Comparison of ENCODE assay signal across 9 cellular contexts in genomic region chr17:81666342-81667191, GRCh38. TPM values are rescaled to one million over a fixed set of nuclear protein-coding genes. Genes with fewer than 3 reads are reported as not detected.
A peak's percentile ranks its signal among the peaks of the same experiment; 100 is the strongest.
DNase-seq lines count a peak whose midpoint lies in the region; ATAC-seq, FAIRE-seq and TF ChIP-seq lines count a peak whose summit lies in the region.
"Had no signal": no experiment of that assay in that cellular context is flagged by ENCODE, and none has a peak within 500 bp of the region (broad histone marks: within the 10 kb centered on the region; RNA-seq: fewer than 3 reads in every experiment).

TSS of gene CCDC137 (plus strand) at chr17:81666737. CDS start at chr17:81666767, 30 bp downstream.
TSS of gene OXLD1 (minus strand) at chr17:81666605. CDS start at chr17:81666577, 28 bp downstream.

- peak within 1 kb of the TSS; percentile 93 for H3K27ac Mint-ChIP-seq in central memory CD8-positive, alpha-beta T cell (ENCODE audit: low read depth)

- H3K27me3 Mint-ChIP-seq in central memory CD8-positive, alpha-beta T cell: no peaks in the 10 kb centered on the region

- DNase-seq in AG20443 (ENCODE audit: low spot score) (peak; percentile 98), NCI-H446 treated with DMSO at 0.1 percent for 48 hours (lab: John Stamatoyannopoulos, UW) (peak; percentile 87), keratinocyte (ENCODE audit: low read depth, low spot score) (peak; percentile 87)
- peak; percentile 82 to 84 for DNase-seq in central memory CD8-positive, alpha-beta T cell (ENCODE audit: low spot score in 2 of 2)
- DNase-seq in stimulated activated CD4-positive, alpha-beta T cell treated with anti-CD3 and anti-CD28 coated beads, Interleukin-12 subunit alpha, Interleukin-12 subunit beta, amount 100 ng/mL, for 48 hours (ENCODE audit: low read depth in 2 of 3, low spot score in 1 of 3): peak; percentile 89 to 92 (median 90)

- H3K27me3 ChIP-seq in keratinocyte (ENCODE audit: control insufficient read depth, extremely low read depth, insufficient read depth, low read length): no peaks in the 10 kb centered on the region

- H3K4me1 Mint-ChIP-seq in central memory CD8-positive, alpha-beta T cell: peaks cover 35% of the 10 kb centered on the region

- H3K79me2 ChIP-seq in keratinocyte (ENCODE audit: control insufficient read depth, insufficient read depth, low read length): peaks cover 44% of the 10 kb centered on the region

- peak within 1 kb of the TSS; percentile 85 for H3K4me3 Mint-ChIP-seq in central memory CD8-positive, alpha-beta T cell

- no peaks in the 10 kb centered on the region for H3K9me1 ChIP-seq in keratinocyte (ENCODE audit: control insufficient read depth, extremely low read depth, insufficient read depth, low read length)

- peaks cover 17 to 38% of the 10 kb centered on the region in 2 experiments for H3K36me3 ChIP-seq in keratinocyte (ENCODE audit: control insufficient read depth in 2 of 2, extremely low read depth in 1 of 2, insufficient read depth in 2 of 2, low read length in 2 of 2)

- peaks cover 25% of the 10 kb centered on the region for H3K4me1 ChIP-seq in keratinocyte (ENCODE audit: control insufficient read depth, extremely low read depth, insufficient read depth, low read length)

- dilution Hi-C loops in keratinocyte (cut with MboI; ENCODE audit: extremely low pct_ligation_motif_present, low sequenced_read_pairs): no loop called here

- FAIRE-seq in keratinocyte (lab: Jason Lieb, UNC): no peak
- FAIRE-seq: TTC549 had no signal

- TF ChIP-seq CTCF in keratinocyte (optimal IDR thresholded peaks at IDR 0.05 in 1 of 3, IDR thresholded peaks at IDR 0.05 in 1 of 3, conservative IDR thresholded peaks at IDR 0.05 in 1 of 3; ENCODE audit: extremely low read depth in 1 of 3, insufficient read depth in 2 of 3, low read length in 3 of 3): no peak

- H3K4me3 ChIP-seq in keratinocyte (ENCODE audit: control insufficient read depth in 2 of 3, extremely low read depth in 1 of 3, insufficient read depth in 2 of 3, low read depth in 1 of 3, low read length in 3 of 3): peak within 1 kb of the TSS; percentile 74 to 89 (median 83)

- ATAC-seq in GM19043 (IDR thresholded peaks at IDR 0.05; ENCODE audit: low read depth, unreplicated experiment) (peak; percentile 90), HG03354 (IDR thresholded peaks at IDR 0.05; ENCODE audit: poor library complexity, severe bottlenecking, unreplicated experiment) (peak; percentile 93)
- ATAC-seq in activated CD4-positive, CD25-positive, alpha-beta regulatory T cell treated with anti-CD3 and anti-CD28 coated beads, Interleukin-2, amount 50 U/mL, for 24 hours: peak; percentile 97 to 98
- peak; percentile 92 for ATAC-seq in central memory CD8-positive, alpha-beta T cell (replicated peaks; ENCODE audit: extremely low read depth, poor library complexity, severe bottlenecking)

- no peaks in the 10 kb centered on the region for H4K20me1 ChIP-seq in keratinocyte (ENCODE audit: control insufficient read depth, extremely low read depth, insufficient read depth, low read length)

- H3K4me2 ChIP-seq in keratinocyte (ENCODE audit: control insufficient read depth, extremely low read depth, insufficient read depth, low read depth, low read length): peak within 1 kb of the TSS; percentile 93

- no peaks in the 10 kb centered on the region for H3K9me3 ChIP-seq in keratinocyte (ENCODE audit: control insufficient read depth, low read depth, low read length)

- H3K9ac ChIP-seq in keratinocyte (ENCODE audit: control insufficient read depth, extremely low read depth, insufficient read depth, low read length): peak within 1 kb of the TSS; percentile 92

- peak within 1 kb of the TSS; percentile 64 for H2AFZ ChIP-seq in keratinocyte (ENCODE audit: control insufficient read depth, low read length)

- peak within 1 kb of the TSS; percentile 80 for H3K27ac ChIP-seq in keratinocyte (ENCODE audit: control insufficient read depth, insufficient read depth, low read length)

- peaks cover 28% of the 10 kb centered on the region for H3K36me3 Mint-ChIP-seq in central memory CD8-positive, alpha-beta T cell (ENCODE audit: insufficient read depth)

- H3K9me3 Mint-ChIP-seq in central memory CD8-positive, alpha-beta T cell: no peaks in the 10 kb centered on the region

RNA-seq across cellular contexts. Expression of gene CCDC137, which starts in this region (rescaled TPM):
- polyA plus RNA-seq in keratinocyte: 15.4 to 22.3 TPM (median 17.2 TPM) in 3 replicates
- 14.2 TPM for polyA plus RNA-seq in keratinocyte (2011; ENCODE audit: low read depth)
- 9.4 and 17.8 TPM in 2 replicates for polyA plus RNA-seq in keratinocyte (2011; cell fraction: cytosol; rRNA removed)
- 18.3 and 20.9 TPM in 2 replicates for polyA plus RNA-seq in keratinocyte (2011; cell fraction: nucleus; rRNA removed)
- polyA plus RNA-seq in keratinocyte (2012; ENCODE audit: low replicate concordance): 14.4 and 31.9 TPM in 2 replicates
- polyA minus RNA-seq in keratinocyte: 2.9 to 5.9 TPM (median 4.5 TPM) in 3 replicates
- 7.5 TPM for polyA minus RNA-seq in keratinocyte (2011; cell fraction: cytosol; rRNA and poly(A)+ RNA removed)
- 4.0 and 4.1 TPM in 2 replicates for polyA minus RNA-seq in keratinocyte (2011; cell fraction: nucleus; rRNA and poly(A)+ RNA removed)

RNA-seq across cellular contexts. Expression of gene OXLD1, which starts in this region (rescaled TPM):
- 14.7 to 37.4 TPM (median 16.3 TPM) in 3 replicates for polyA plus RNA-seq in keratinocyte
- 5.9 TPM for polyA plus RNA-seq in keratinocyte (2011; ENCODE audit: low read depth)
- 9.0 and 22.7 TPM in 2 replicates for polyA plus RNA-seq in keratinocyte (2011; cell fraction: cytosol; rRNA removed)
- 28.8 and 38.5 TPM in 2 replicates for polyA plus RNA-seq in keratinocyte (2011; cell fraction: nucleus; rRNA removed)
- 25.3 and 29.5 TPM in 2 replicates for polyA plus RNA-seq in keratinocyte (2012; ENCODE audit: low replicate concordance)
- polyA minus RNA-seq in keratinocyte: 3.7 to 4.3 TPM (median 4.3 TPM) in 3 replicates
- 21.7 TPM for polyA minus RNA-seq in keratinocyte (2011; cell fraction: cytosol; rRNA and poly(A)+ RNA removed)
- polyA minus RNA-seq in keratinocyte (2011; cell fraction: nucleus; rRNA and poly(A)+ RNA removed): 4.9 and 7.2 TPM in 2 replicates

Comparison
In these comparisons a context has a peak if more than half of its experiments do, and no peak if none do; other contexts are left out.
1. Peak in every context shown above with its lines: DNase-seq, ATAC-seq, H3K4me3 ChIP-seq and H3K27ac ChIP-seq.